In genomic region chr1:189782280-189782679, GRCh38 we compare ENCODE assay signal across 17 cellular contexts.
DNase-seq lines count a peak whose midpoint lies in the region; ATAC-seq and TF ChIP-seq lines count a peak whose summit lies in the region.
"Had no signal": no experiment of that assay in that cellular context is flagged by ENCODE, and none has a peak within 500 bp of the region (broad histone marks: within the 10 kb centered on the region; RNA-seq: fewer than 3 reads in every experiment).

No MANE protein-coding gene starts in this region.

- H3K27ac Mint-ChIP-seq in neural progenitor cell, result no peak overlapping the region
- no peak overlapping the region for H3K27ac Mint-ChIP-seq in activated CD4-positive, alpha-beta memory T cell treated with anti-CD3 and anti-CD28 coated beads, Interleukin-2, amount 10 ng/mL, durations not matched to agents 7 days and 5 days
- H3K27ac Mint-ChIP-seq: CD4-positive, alpha-beta memory T cell had no signal

- no peak overlapping the region for H3K4me3 Mint-ChIP-seq in neural progenitor cell
- H3K4me3 Mint-ChIP-seq in activated CD4-positive, alpha-beta memory T cell treated with anti-CD3 and anti-CD28 coated beads, Interleukin-2, amount 10 ng/mL, durations not matched to agents 7 days and 5 days, result no peak overlapping the region
- H3K4me3 Mint-ChIP-seq: CD4-positive, alpha-beta memory T cell had no signal

- no peaks in the 10 kb centered on the region for H3F3A ChIP-seq in neural progenitor cell (ENCODE audit: low read depth)

- H2AFZ ChIP-seq in neural progenitor cell (replicated peaks), result peak overlapping the region; percentile 32
- H2AFZ ChIP-seq: PC-9 had no signal

- no peaks in the 10 kb centered on the region for H3K9me3 ChIP-seq in neural progenitor cell (ENCODE audit: low read depth)

- no peak overlapping the region for H3K27ac ChIP-seq in neural progenitor cell
- H3K27ac ChIP-seq: PC-9 had no signal

- no peaks in the 10 kb centered on the region for H3K36me3 Mint-ChIP-seq in neural progenitor cell
- H3K36me3 Mint-ChIP-seq in activated CD4-positive, alpha-beta memory T cell treated with anti-CD3 and anti-CD28 coated beads, Interleukin-2, amount 10 ng/mL, durations not matched to agents 7 days and 5 days (ENCODE audit: low read depth), result no peaks in the 10 kb centered on the region
- H3K36me3 Mint-ChIP-seq: CD4-positive, alpha-beta memory T cell had no signal

- no peaks in the 10 kb centered on the region for H3K79me2 ChIP-seq in neural progenitor cell (ENCODE audit: low read depth)

- no peak overlapping the region for H3K9ac ChIP-seq in neural progenitor cell

- no peaks in the 10 kb centered on the region for H3K27me3 Mint-ChIP-seq in neural progenitor cell (ENCODE audit: insufficient read depth, low read depth)
- H3K27me3 Mint-ChIP-seq in activated CD4-positive, alpha-beta memory T cell treated with anti-CD3 and anti-CD28 coated beads, Interleukin-2, amount 10 ng/mL, durations not matched to agents 7 days and 5 days, result no peaks in the 10 kb centered on the region
- H3K27me3 Mint-ChIP-seq: CD4-positive, alpha-beta memory T cell had no signal

- H3K4me3 ChIP-seq in neural progenitor cell, result no peak overlapping the region
- H3K4me3 ChIP-seq: PC-9 had no signal

- H3K4me1 Mint-ChIP-seq in neural progenitor cell, result peaks cover 27% of the 10 kb centered on the region
- H3K4me1 Mint-ChIP-seq in activated CD4-positive, alpha-beta memory T cell treated with anti-CD3 and anti-CD28 coated beads, Interleukin-2, amount 10 ng/mL, durations not matched to agents 7 days and 5 days, result no peaks in the 10 kb centered on the region
- H3K4me1 Mint-ChIP-seq: CD4-positive, alpha-beta memory T cell had no signal

- POLR2A ChIA-PET in activated CD4-positive, alpha-beta memory T cell treated with anti-CD3 and anti-CD28 coated beads, Interleukin-2, amount 10 ng/mL, durations not matched to agents 7 days and 5 days (lab: Charles Lee), result no interaction called here
- POLR2A ChIA-PET in HEK293T (lab: Yijun Ruan, JAX), result no interaction called here

- no peaks in the 10 kb centered on the region for H4K20me1 ChIP-seq in neural progenitor cell (ENCODE audit: low read depth)

- H3K36me3 ChIP-seq in neural progenitor cell, result no peaks in the 10 kb centered on the region

- H3K4me2 ChIP-seq in neural progenitor cell, result no peak overlapping the region
- H3K4me2 ChIP-seq: PC-9 had no signal

- peak; percentile 87 for ATAC-seq in SK-N-SH treated with all-trans-retinoic acid at 6 μM for 48 hours

- H3K4me1 ChIP-seq in neural progenitor cell, result no peaks in the 10 kb centered on the region

- peaks cover 1% of the 10 kb centered on the region for H3K9me3 Mint-ChIP-seq in neural progenitor cell
- H3K9me3 Mint-ChIP-seq in activated CD4-positive, alpha-beta memory T cell treated with anti-CD3 and anti-CD28 coated beads, Interleukin-2, amount 10 ng/mL, durations not matched to agents 7 days and 5 days, result peaks cover 6% of the 10 kb centered on the region

- CTCF ChIA-PET in activated CD4-positive, alpha-beta memory T cell treated with anti-CD3 and anti-CD28 coated beads, Interleukin-2, amount 10 ng/mL, durations not matched to agents 7 days and 5 days (lab: Charles Lee), result no interaction called here
- CTCF ChIA-PET in HEK293T (lab: Yijun Ruan, JAX), result no interaction called here

- no peaks in the 10 kb centered on the region for H3K27me3 ChIP-seq in neural progenitor cell

- no peak for TF ChIP-seq CTCF in neural progenitor cell (IDR thresholded peaks at IDR 0.05)

- peak; percentile 18 for DNase-seq in D341Med (ENCODE audit: low spot score)
- peak; percentile 88 for DNase-seq in NCI-H2171 (lab: John Stamatoyannopoulos, UW)
- peak; percentile 4 for DNase-seq in neural progenitor cell (ENCODE audit: low spot score)
- no peak for DNase-seq in SHP77 (lab: John Stamatoyannopoulos, UW)
- DNase-seq in activated CD4-positive, alpha-beta memory T cell treated with anti-CD3 and anti-CD28 coated beads, Interleukin-2, amount 10 ng/mL, durations not matched to agents 7 days and 5 days, result no peak
- no peak for DNase-seq in HEK293T (ENCODE audit: extremely low spot score)
- DNase-seq: Calu3; CD4-positive, alpha-beta memory T cell; DMS79 treated with DMSO at 0.1 percent for 48 hours; HCEC 1CT; KG1; NCI-H1417 treated with DMSO at 0.1 percent for 48 hours; NCI-H1930; NCI-H524 treated with DMSO at 0.1 percent for 48 hours; PC-9; T-helper 1 cell had no signal

TF ChIP-seq in SK-N-SH treated with all-trans-retinoic acid at 6 μM for 48 hours, 23 proteins besides CTCF, POLR2A, EP300 and RAD21 (continues in another document):
- TF ChIP-seq TOX (CRISPR knock-in tag; IDR thresholded peaks at IDR 0.05; ENCODE audit: borderline replicate concordance) (no peak), ZNF70 (CRISPR knock-in tag; IDR thresholded peaks at IDR 0.05) (no peak), GLIS3 (CRISPR knock-in tag; IDR thresholded peaks at IDR 0.05) (no peak), ISL1 (CRISPR knock-in tag; IDR thresholded peaks at IDR 0.05) (no peak), ZFP30 (CRISPR knock-in tag; IDR thresholded peaks at IDR 0.05) (no peak), ESRRG (CRISPR knock-in tag; IDR thresholded peaks at IDR 0.05) (no peak), ZC3H10 (CRISPR knock-in tag; IDR thresholded peaks at IDR 0.05) (no peak), TCF4 (CRISPR knock-in tag; IDR thresholded peaks at IDR 0.05; ENCODE audit: borderline replicate concordance) (no peak), BACH2 (CRISPR knock-in tag; IDR thresholded peaks at IDR 0.05; ENCODE audit: borderline replicate concordance) (no peak), POU6F1 (CRISPR knock-in tag; IDR thresholded peaks at IDR 0.05; ENCODE audit: borderline replicate concordance, low read depth) (no peak)

TF ChIP-seq in HEK293T, 16 proteins besides CTCF, POLR2A, EP300 and RAD21:
- no peak for TF ChIP-seq FOXK2 (IDR thresholded peaks at IDR 0.05)
- TF ChIP-seq CTBP1 (IDR thresholded peaks at IDR 0.05; ENCODE audit: borderline replicate concordance), result no peak
- no peak for TF ChIP-seq FOXM1 (IDR thresholded peaks at IDR 0.05; ENCODE audit: borderline replicate concordance)
- TF ChIP-seq PKNOX1 (IDR thresholded peaks at IDR 0.05), result no peak
- no peak for TF ChIP-seq L3MBTL2 (conservative IDR thresholded peaks at IDR 0.05)
- no peak for TF ChIP-seq ZNF384 (IDR thresholded peaks at IDR 0.05)
- no peak for TF ChIP-seq ARNT (IDR thresholded peaks at IDR 0.05)
- no peak for TF ChIP-seq TARDBP (IDR thresholded peaks at IDR 0.05)
- no peak for TF ChIP-seq NFRKB (IDR thresholded peaks at IDR 0.05)
- no peak for TF ChIP-seq SP1 (IDR thresholded peaks at IDR 0.05)
- no peak for TF ChIP-seq BHLHE40 (IDR thresholded peaks at IDR 0.05; ENCODE audit: borderline replicate concordance)

Comparison
In these comparisons a context has a peak if more than half of its experiments do, and no peak if none do; other contexts are left out.
1. DNase-seq: peak in D341Med (single experiment), NCI-H2171 (single experiment) and neural progenitor cell (single experiment); none in SHP77 (0 of 2), activated CD4-positive, alpha-beta memory T cell treated with anti-CD3 and anti-CD28 coated beads, Interleukin-2, amount 10 ng/mL, durations not matched to agents 7 days and 5 days (single experiment) and HEK293T (single experiment).